ENCODE assay signal across 10 cellular contexts in genomic region chr19:3783660-3784584, GRCh38. TPM values are rescaled to one million over a fixed set of nuclear protein-coding genes. Genes with fewer than 3 reads are reported as not detected.
A peak's percentile ranks its signal among the peaks of the same experiment; 100 is the strongest.
DNase-seq lines count a peak whose midpoint lies in the region; ATAC-seq lines count a peak whose summit lies in the region.
"Had no signal": no experiment of that assay in that cellular context is flagged by ENCODE, and none has a peak within 500 bp of the region (broad histone marks: within the 10 kb centered on the region; RNA-seq: fewer than 3 reads in every experiment).

No MANE protein-coding gene starts in this region.

- H3K27me3 ChIP-seq in CD4-positive, CD25-positive, alpha-beta regulatory T cell (ENCODE audit: control insufficient read depth, insufficient read depth, low read length), result no peaks in the 10 kb centered on the region
- peaks cover 11% of the 10 kb centered on the region for H3K27me3 ChIP-seq in NT2/D1 (ENCODE audit: insufficient read depth, insufficient read length)
- no peaks in the 10 kb centered on the region for H3K27me3 ChIP-seq in naive thymus-derived CD4-positive, alpha-beta T cell (ENCODE audit: control insufficient read depth in 2 of 2, insufficient read depth in 2 of 2, low read length in 2 of 2)

- peaks cover 2 to 21% (median 7%) of the 10 kb centered on the region in 7 donors for H3K9me3 Mint-ChIP-seq in CD4-positive, CD25-positive, alpha-beta regulatory T cell
- peaks cover 0 to 22% (median 15%) of the 10 kb centered on the region in 11 donors for H3K9me3 Mint-ChIP-seq in naive thymus-derived CD4-positive, alpha-beta T cell

- intact Hi-C loops in naive thymus-derived CD4-positive, alpha-beta T cell (cut with micrococcal nuclease), result loop anchor here (1.0 to 5.0 kb wide), 2 partner anchors 38 kb away; no protein-coding TSS in a partner anchor

- H3K4me1 Mint-ChIP-seq in CD4-positive, CD25-positive, alpha-beta regulatory T cell, result peaks cover 0 to 14% (median 0%) of the 10 kb centered on the region in 4 donors
- H3K4me1 Mint-ChIP-seq in naive thymus-derived CD4-positive, alpha-beta T cell, result peaks cover 0 to 18% (median 8%) of the 10 kb centered on the region in 7 donors

- no peak overlapping the region for H3K4me3 ChIP-seq in CD4-positive, CD25-positive, alpha-beta regulatory T cell (ENCODE audit: low read depth, low read length)
- H3K4me3 ChIP-seq in NT2/D1 (ENCODE audit: insufficient read length, low read depth), result no peak overlapping the region
- H3K4me3 ChIP-seq in naive thymus-derived CD4-positive, alpha-beta T cell (ENCODE audit: low read length), result no peak overlapping the region

- H3K36me3 Mint-ChIP-seq in CD4-positive, CD25-positive, alpha-beta regulatory T cell, result peaks cover 8% of the 10 kb centered on the region
- peaks cover 5 to 21% (median 20%) of the 10 kb centered on the region in 5 donors for H3K36me3 Mint-ChIP-seq in naive thymus-derived CD4-positive, alpha-beta T cell

- peaks cover 7% of the 10 kb centered on the region for H3K4me1 ChIP-seq in CD4-positive, CD25-positive, alpha-beta regulatory T cell (ENCODE audit: control insufficient read depth, insufficient read depth, low read length, poor library complexity, severe bottlenecking)
- H3K4me1 ChIP-seq in NT2/D1 (ENCODE audit: insufficient read depth, insufficient read length), result peaks cover 9% of the 10 kb centered on the region
- no peaks in the 10 kb centered on the region for H3K4me1 ChIP-seq in naive thymus-derived CD4-positive, alpha-beta T cell (ENCODE audit: control insufficient read depth in 2 of 2, insufficient read depth in 2 of 2, low read length in 2 of 2)

- no peaks in the 10 kb centered on the region for H3K36me3 ChIP-seq in CD4-positive, CD25-positive, alpha-beta regulatory T cell (ENCODE audit: control insufficient read depth, insufficient read depth, low read length)
- no peaks in the 10 kb centered on the region for H3K36me3 ChIP-seq in NT2/D1 (ENCODE audit: insufficient read depth, insufficient read length, low read length)
- H3K36me3 ChIP-seq in naive thymus-derived CD4-positive, alpha-beta T cell (ENCODE audit: control insufficient read depth in 2 of 3, insufficient read depth in 3 of 3, low read length in 3 of 3), result peaks cover 0 to 4% (median 0%) of the 10 kb centered on the region in 3 experiments

- no peak for DNase-seq in CD4-positive, CD25-positive, alpha-beta regulatory T cell
- DNase-seq in NT2/D1 (ENCODE audit: low read depth, low spot score), result peak; percentile 60
- DNase-seq in activated effector memory CD4-positive, alpha-beta T cell treated with anti-CD3 and anti-CD28 coated beads, Interleukin-2, amount 50 U/mL, for 16 hours, result peak; percentile 79
- peak in 5 of 9 donors; percentile 31 to 43 (median 38) for DNase-seq in naive thymus-derived CD4-positive, alpha-beta T cell
- DNase-seq: trophoblast cell had no signal

- no peak overlapping the region for H3K27ac ChIP-seq in CD4-positive, CD25-positive, alpha-beta regulatory T cell (ENCODE audit: insufficient read depth, low read length, poor library complexity, severe bottlenecking)
- H3K27ac ChIP-seq in naive thymus-derived CD4-positive, alpha-beta T cell (ENCODE audit: low read depth, low read length), result no peak overlapping the region
- H3K27ac ChIP-seq: HL-60 had no signal

- no peak overlapping the region for H3K27ac Mint-ChIP-seq in CD4-positive, CD25-positive, alpha-beta regulatory T cell
- H3K27ac Mint-ChIP-seq in naive thymus-derived CD4-positive, alpha-beta T cell, result peak overlapping the region in 1 of 9 donors; percentile 50

- POLR2A ChIA-PET in naive thymus-derived CD4-positive, alpha-beta T cell (lab: Charles Lee), result interaction anchor here (0.6 to 1.5 kb wide), 2 partner anchors 21 to 612 kb away, joined by 3 to 4 read pairs; no protein-coding TSS in a partner anchor

- peaks cover 11 to 20% of the 10 kb centered on the region in 2 experiments for H3K9me3 ChIP-seq in CD4-positive, CD25-positive, alpha-beta regulatory T cell (ENCODE audit: control insufficient read depth in 2 of 2, low read length in 2 of 2)
- no peaks in the 10 kb centered on the region for H3K9me3 ChIP-seq in NT2/D1 (ENCODE audit: insufficient read depth, low read length)
- H3K9me3 ChIP-seq in naive thymus-derived CD4-positive, alpha-beta T cell (ENCODE audit: control insufficient read depth in 2 of 3, low read length in 3 of 3), result peaks cover 0 to 22% (median 11%) of the 10 kb centered on the region in 3 experiments

- CTCF ChIA-PET in naive thymus-derived CD4-positive, alpha-beta T cell (lab: Charles Lee), result interaction anchor here (1.4 kb wide), 1 partner anchor 14 kb away, joined by 3 read pairs; no protein-coding TSS in a partner anchor

- peak overlapping the region; percentile 25 for H3K9ac ChIP-seq in NT2/D1 (ENCODE audit: insufficient read length, low read depth)

- no peak for ATAC-seq in CD4-positive, CD25-positive, alpha-beta regulatory T cell (ENCODE audit: low read depth in 2 of 2)
- peak; percentile 66 for ATAC-seq in naive thymus-derived CD4-positive, alpha-beta T cell
- no peak for ATAC-seq in GM21717 (IDR thresholded peaks at IDR 0.05; ENCODE audit: unreplicated experiment)
- no peak for ATAC-seq in HG02885 (IDR thresholded peaks at IDR 0.05; ENCODE audit: poor library complexity, unreplicated experiment)
- ATAC-seq in GM21526 (IDR thresholded peaks at IDR 0.05; ENCODE audit: low FRiP score, unreplicated experiment), result no peak
- ATAC-seq in HG02642 (IDR thresholded peaks at IDR 0.05; ENCODE audit: poor library complexity, unreplicated experiment), result no peak

- H3K4me3 Mint-ChIP-seq in CD4-positive, CD25-positive, alpha-beta regulatory T cell, result peak overlapping the region in 3 of 4 donors; percentile 47 to 81 (median 76)
- peak overlapping the region; percentile 23 to 88 (median 82) for H3K4me3 Mint-ChIP-seq in naive thymus-derived CD4-positive, alpha-beta T cell

- H3K27me3 Mint-ChIP-seq in CD4-positive, CD25-positive, alpha-beta regulatory T cell, result peaks cover 15% of the 10 kb centered on the region
- H3K27me3 Mint-ChIP-seq in naive thymus-derived CD4-positive, alpha-beta T cell, result peaks cover 0 to 18% (median 0%) of the 10 kb centered on the region in 5 donors

RNA-seq across cellular contexts. Expression of gene MATK, which starts 2.3 kb away (rescaled TPM):
- 1.4 TPM for total RNA-seq in CD4-positive, CD25-positive, alpha-beta regulatory T cell
- polyA plus RNA-seq in CD4-positive, CD25-positive, alpha-beta regulatory T cell, result 1 to 10 TPM; 1.4 to 4.7 (median 2.3) TPM
- 10 to 100 TPM in 3 of 5 experiments, 1 to 10 TPM in 2; 1.6 to 32.6 (median 14.3) TPM for total RNA-seq in naive thymus-derived CD4-positive, alpha-beta T cell
- 10 to 100 TPM in 1 of 2 donors, 1 to 10 TPM in 1; 8.4 to 13.0 TPM for polyA plus RNA-seq in naive thymus-derived CD4-positive, alpha-beta T cell

RNA-seq across cellular contexts. Expression of gene RAX2, which starts 11.9 kb away (rescaled TPM):
- not detected for total RNA-seq in CD4-positive, CD25-positive, alpha-beta regulatory T cell
- polyA plus RNA-seq in CD4-positive, CD25-positive, alpha-beta regulatory T cell, result under 1 TPM in 2 of 4 donors, not detected in 2; 0.08 to 0.09 TPM
- total RNA-seq in naive thymus-derived CD4-positive, alpha-beta T cell, result not detected
- polyA plus RNA-seq in naive thymus-derived CD4-positive, alpha-beta T cell, result not detected

RNA-seq across cellular contexts. Expression of gene MRPL54, which starts 21.4 kb away (rescaled TPM):
- total RNA-seq in CD4-positive, CD25-positive, alpha-beta regulatory T cell, result 98.0 TPM
- polyA plus RNA-seq in CD4-positive, CD25-positive, alpha-beta regulatory T cell, result 100 to 1,000 TPM; 143 to 208 (median 177) TPM
- total RNA-seq in naive thymus-derived CD4-positive, alpha-beta T cell, result 10 to 100 TPM; 34.0 to 95.2 (median 58.8) TPM
- polyA plus RNA-seq in naive thymus-derived CD4-positive, alpha-beta T cell, result 100 to 1,000 TPM; 143 to 154 TPM

RNA-seq across cellular contexts. Expression of gene APBA3, which starts 22.4 kb away (rescaled TPM):
- 81.0 TPM for total RNA-seq in CD4-positive, CD25-positive, alpha-beta regulatory T cell
- polyA plus RNA-seq in CD4-positive, CD25-positive, alpha-beta regulatory T cell, result 10 to 100 TPM; 35.0 to 50.2 (median 44.2) TPM
- total RNA-seq in naive thymus-derived CD4-positive, alpha-beta T cell, result 10 to 100 TPM; 55.1 to 77.3 (median 67.1) TPM
- polyA plus RNA-seq in naive thymus-derived CD4-positive, alpha-beta T cell, result 10 to 100 TPM; 30.7 to 33.6 TPM

Comparison
In these comparisons a context has a peak if more than half of its experiments do, and no peak if none do; other contexts are left out.
1. DNase-seq: peak in NT2/D1 (single experiment), activated effector memory CD4-positive, alpha-beta T cell treated with anti-CD3 and anti-CD28 coated beads, Interleukin-2, amount 50 U/mL, for 16 hours (single experiment) and naive thymus-derived CD4-positive, alpha-beta T cell (5 of 9); none in CD4-positive, CD25-positive, alpha-beta regulatory T cell (0 of 3).